Comparison of ENCODE assay signal across 27 cellular contexts in the genomic region with DNA sequence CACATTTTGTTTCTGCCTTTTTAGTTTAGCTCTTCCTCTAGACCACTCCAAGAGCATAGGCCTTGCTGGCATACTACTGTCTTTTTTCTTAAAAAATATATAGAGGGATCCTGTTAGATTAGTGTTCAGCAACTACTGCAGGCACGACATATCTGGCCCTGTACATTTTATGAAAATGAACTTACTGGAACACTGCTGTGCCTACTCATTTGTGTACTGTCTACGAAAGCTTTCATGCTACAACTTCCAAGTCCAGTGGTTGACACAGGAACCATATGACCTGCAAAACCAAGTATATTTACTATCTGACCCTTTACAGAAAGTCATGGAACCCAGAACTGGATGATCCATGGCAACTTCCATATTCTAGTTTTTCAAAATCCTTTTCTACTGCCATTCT.
"Had no signal": no experiment of that assay in that cellular context is flagged by ENCODE, and none has a peak within 500 bp of the region (broad histone marks: within the 10 kb centered on the region; RNA-seq: fewer than 3 reads in every experiment).

No MANE protein-coding gene starts in this region.

- H3K9me3 Mint-ChIP-seq: stimulated activated naive B cell treated with anti-CD40 and anti-IgM and Interleukin-4, amounts not matched to agents 10 μg/mL and 1 μg/mL and 100 μg/mL, for 72 hours; stimulated activated naive CD8-positive, alpha-beta T cell treated with anti-CD3 and anti-CD28 coated beads, Interleukin-15, amount 100 ng/mL, for 72 hours; stimulated activated naive CD8-positive, alpha-beta T cell treated with anti-CD3 and anti-CD28 coated beads, Interleukin-15, Interleukin-2, amounts not matched to agents 100 ng/mL and 50 ng/mL, for 24 hours; type B pancreatic cell had no signal

- H3K4me1 Mint-ChIP-seq: stimulated activated memory B cell treated with anti-CD40 and anti-IgM and Interleukin-4, amounts not matched to agents 10 μg/mL and 1 μg/mL and 100 μg/mL, for 72 hours; stimulated activated naive B cell treated with anti-CD40 and anti-IgM and Interleukin-4, amounts not matched to agents 10 μg/mL and 1 μg/mL and 100 μg/mL, for 72 hours; stimulated activated naive CD8-positive, alpha-beta T cell treated with anti-CD3 and anti-CD28 coated beads, Interleukin-15, amount 100 ng/mL, for 72 hours had no signal

- H3K4me1 ChIP-seq: suprapubic skin, testis, tibial artery, tibial nerve, transverse colon, upper lobe of left lung, upper lobe of right lung, uterus, vagina had no signal

- H3K4me3 ChIP-seq: stomach, suprapubic skin, testis, thoracic aorta, thyroid gland, tibial artery, tibial nerve, transverse colon, upper lobe of left lung, upper lobe of right lung, uterus, vagina had no signal

- H3K36me3 Mint-ChIP-seq: stimulated activated memory B cell treated with anti-CD40 and anti-IgM and Interleukin-4, amounts not matched to agents 10 μg/mL and 1 μg/mL and 100 μg/mL, for 72 hours; stimulated activated naive B cell treated with anti-CD40 and anti-IgM and Interleukin-4, amounts not matched to agents 10 μg/mL and 1 μg/mL and 100 μg/mL, for 72 hours; type B pancreatic cell had no signal

- H3K27ac Mint-ChIP-seq: stimulated activated memory B cell treated with anti-CD40 and anti-IgM and Interleukin-4, amounts not matched to agents 10 μg/mL and 1 μg/mL and 100 μg/mL, for 72 hours; stimulated activated naive B cell treated with anti-CD40 and anti-IgM and Interleukin-4, amounts not matched to agents 10 μg/mL and 1 μg/mL and 100 μg/mL, for 72 hours; stimulated activated naive CD8-positive, alpha-beta T cell treated with anti-CD3 and anti-CD28 coated beads, Interleukin-15, amount 100 ng/mL, for 72 hours; stimulated activated naive CD8-positive, alpha-beta T cell treated with anti-CD3 and anti-CD28 coated beads, Interleukin-15, Interleukin-2, amounts not matched to agents 100 ng/mL and 50 ng/mL, for 24 hours; type B pancreatic cell had no signal

- H3K4me3 Mint-ChIP-seq: stimulated activated memory B cell treated with anti-CD40 and anti-IgM and Interleukin-4, amounts not matched to agents 10 μg/mL and 1 μg/mL and 100 μg/mL, for 72 hours; stimulated activated naive B cell treated with anti-CD40 and anti-IgM and Interleukin-4, amounts not matched to agents 10 μg/mL and 1 μg/mL and 100 μg/mL, for 72 hours; stimulated activated naive CD8-positive, alpha-beta T cell treated with anti-CD3 and anti-CD28 coated beads, Interleukin-15, amount 100 ng/mL, for 72 hours; stimulated activated naive CD8-positive, alpha-beta T cell treated with anti-CD3 and anti-CD28 coated beads, Interleukin-15, Interleukin-2, amounts not matched to agents 100 ng/mL and 50 ng/mL, for 24 hours; type B pancreatic cell had no signal

- H3K27ac ChIP-seq: stomach, suprapubic skin, testis, thoracic aorta, thyroid gland, tibial artery, tibial nerve, transverse colon, upper lobe of left lung, upper lobe of right lung, uterus, vagina had no signal

- H3K9me3 ChIP-seq: stomach, suprapubic skin, testis, thoracic aorta, tibial artery, tibial nerve, transverse colon, upper lobe of left lung, upper lobe of right lung, uterus, vagina had no signal

- ATAC-seq: stimulated activated memory B cell treated with anti-CD40 and anti-IgM and Interleukin-4, amounts not matched to agents 10 μg/mL and 1 μg/mL and 100 μg/mL, for 72 hours; stimulated activated naive B cell treated with anti-CD40 and anti-IgM and Interleukin-4, amounts not matched to agents 10 μg/mL and 1 μg/mL and 100 μg/mL, for 72 hours; stimulated activated naive CD8-positive, alpha-beta T cell treated with anti-CD3 and anti-CD28 coated beads, Interleukin-15, amount 100 ng/mL, for 72 hours; stimulated activated naive CD8-positive, alpha-beta T cell treated with anti-CD3 and anti-CD28 coated beads, Interleukin-15, Interleukin-2, amounts not matched to agents 100 U/mL and 50 U/mL, for 24 hours; upper lobe of right lung had no signal

- DNase-seq: stimulated activated CD4-positive, alpha-beta T cell treated with anti-CD3 and anti-CD28 coated beads, Interleukin-2, amount 100 ng/mL, for 48 hours; stimulated activated CD4-positive, alpha-beta T cell treated with anti-CD3 and anti-CD28 coated beads, Interleukin-4, amount 100 ng/mL, for 1 hour; stimulated activated CD4-positive, alpha-beta T cell treated with anti-CD3 and anti-CD28 coated beads, Interleukin-4, amount 100 ng/mL, for 24 hours; stimulated activated CD4-positive, alpha-beta T cell treated with anti-CD3 and anti-CD28 coated beads, Interleukin-4, amount 100 ng/mL, for 4 hours; stimulated activated CD8-positive, alpha-beta memory T cell treated with anti-CD3 and anti-CD28 coated beads, Interleukin-4, amount 100 ng/mL, for 48 hours; stimulated activated naive B cell treated with anti-CD40 and anti-IgM and Interleukin-4, amounts not matched to agents 10 μg/mL and 1 μg/mL and 100 μg/mL, for 72 hours; stimulated activated naive CD4-positive, alpha-beta T cell; stimulated activated naive CD4-positive, alpha-beta T cell treated with Interleukin-2 at 50 U/mL for 16 hours; stimulated activated naive CD8-positive, alpha-beta T cell treated with anti-CD3 and anti-CD28 coated beads, Interleukin-15, amount 100 ng/mL, for 72 hours; stimulated activated naive CD8-positive, alpha-beta T cell treated with anti-CD3 and anti-CD28 coated beads, Interleukin-15, Interleukin-2, amounts not matched to agents 100 U/mL and 50 U/mL, for 24 hours; stomach; substantia nigra; testis; tibial artery; transverse colon; trophoblast cell; upper lobe of left lung; upper lobe of right lung; uterus had no signal

- H3K27me3 ChIP-seq: stomach, suprapubic skin, testis, thyroid gland, tibial artery, tibial nerve, transverse colon, upper lobe of left lung, upper lobe of right lung, uterus, vagina had no signal
